Comparison of ENCODE assay signal across 18 cellular contexts in genomic region chr12:54016051-54016450, GRCh38. TPM values are rescaled to one million over a fixed set of nuclear protein-coding genes. Genes with fewer than 3 reads are reported as not detected.
DNase-seq lines count a peak whose midpoint lies in the region; ATAC-seq and TF ChIP-seq lines count a peak whose summit lies in the region.
"Had no signal": no experiment of that assay in that cellular context is flagged by ENCODE, and none has a peak within 500 bp of the region (broad histone marks: within the 10 kb centered on the region; RNA-seq: fewer than 3 reads in every experiment).

No MANE protein-coding gene starts in this region.

- DNase-seq in CD8-positive, alpha-beta memory T cell = no peak
- DNase-seq in RWPE2 (ENCODE audit: low spot score) (no peak), foreskin keratinocyte (no peak), erythroblast (lab: John Stamatoyannopoulos, UW) (no peak), OCI-LY7 (ENCODE audit: low spot score) (no peak)
- no peak for DNase-seq in T-helper 2 cell treated with Interferon-gamma antibody and Interleukin-4, amounts not matched to agents 5 μg/mL and 100 μg/mL, for 36 hours (ENCODE audit: low spot score)
- no peak for DNase-seq in activated CD4-positive, CD25-positive, alpha-beta regulatory T cell treated with anti-CD3 and anti-CD28 coated beads, Interleukin-2, amount 50 U/mL, for 72 hours
- DNase-seq: activated B cell treated with CpG ODN at 0.5 μM for 24 hours, activated gamma-delta T cell, right cardiac atrium had no signal

- no peaks in the 10 kb centered on the region for H4K20me1 ChIP-seq in OCI-LY7 (ENCODE audit: insufficient read depth, low read length)

- intact Hi-C loops in OCI-LY7 (cut with micrococcal nuclease; ENCODE audit: unreplicated experiment) = loop anchor here (10.0 kb wide), 1 partner anchor 339 kb away; no protein-coding TSS in a partner anchor

- H3K9me3 ChIP-seq in CD8-positive, alpha-beta memory T cell (ENCODE audit: low read length) = no peaks in the 10 kb centered on the region
- H3K9me3 ChIP-seq in RWPE2 (ENCODE audit: severe bottlenecking) (no peaks in the 10 kb centered on the region), OCI-LY7 (ENCODE audit: low read length) (no peaks in the 10 kb centered on the region)

- ATAC-seq in RWPE2 (ENCODE audit: low read depth) = no peak
- ATAC-seq in foreskin keratinocyte = no peak
- ATAC-seq: right cardiac atrium; stimulated activated memory B cell treated with anti-CD40 and anti-IgM and Interleukin-4, amounts not matched to agents 10 μg/mL and 1 μg/mL and 100 μg/mL, for 72 hours had no signal

- H3K4me3 Mint-ChIP-seq in CD8-positive, alpha-beta memory T cell = peak overlapping the region in 5 of 7 donors; percentile 10 to 74 (median 41)
- H3K4me3 Mint-ChIP-seq in T-helper 2 cell treated with Interferon-gamma antibody and Interleukin-4, amounts not matched to agents 5 μg/mL and 100 μg/mL, for 36 hours = no peak overlapping the region
- H3K4me3 Mint-ChIP-seq: activated B cell treated with CpG ODN at 0.5 μM for 24 hours; neural progenitor cell; stimulated activated memory B cell treated with anti-CD40 and anti-IgM and Interleukin-4, amounts not matched to agents 10 μg/mL and 1 μg/mL and 100 μg/mL, for 72 hours had no signal

- peaks cover 22 to 41% (median 23%) of the 10 kb centered on the region in 3 donors for H3K4me1 Mint-ChIP-seq in CD8-positive, alpha-beta memory T cell
- H3K4me1 Mint-ChIP-seq in T-helper 2 cell treated with Interferon-gamma antibody and Interleukin-4, amounts not matched to agents 5 μg/mL and 100 μg/mL, for 36 hours (ENCODE audit: low read depth) = peaks cover 10% of the 10 kb centered on the region
- H3K4me1 Mint-ChIP-seq: neural progenitor cell had no signal

- POLR2A ChIA-PET in CD8-positive, alpha-beta memory T cell (lab: Charles Lee) = interaction anchor here (0.6 kb wide), 1 partner anchor 31 kb away, joined by 4 read pairs; no protein-coding TSS in a partner anchor
- POLR2A ChIA-PET in OCI-LY7 (lab: Charles Lee) = interaction anchor here (0.6 to 1.1 kb wide), 3 partner anchors 10 to 191 kb away, joined by 3 to 4 read pairs (median 3); no protein-coding TSS in a partner anchor

- CTCF ChIA-PET in CD8-positive, alpha-beta memory T cell (lab: Charles Lee) = interaction anchor here (1.2 to 3.8 kb wide), 4 partner anchors 10 to 199 kb away, joined by 4 to 24 read pairs (median 14); partner anchors contain the start of gene HOXC5
- CTCF ChIA-PET in OCI-LY7 (lab: Charles Lee; ENCODE audit: unreplicated experiment) = no interaction called here

- H3K4me1 ChIP-seq in CD8-positive, alpha-beta memory T cell (ENCODE audit: insufficient read depth, low read length) = peaks cover 16% of the 10 kb centered on the region
- H3K4me1 ChIP-seq in RWPE2 (ENCODE audit: insufficient read depth, poor library complexity, severe bottlenecking) = no peaks in the 10 kb centered on the region
- peaks cover 7% of the 10 kb centered on the region for H3K4me1 ChIP-seq in foreskin keratinocyte
- H3K4me1 ChIP-seq in OCI-LY7 (ENCODE audit: insufficient read depth, low read length, poor library complexity, severe bottlenecking) = peaks cover 39% of the 10 kb centered on the region
- H3K4me1 ChIP-seq: neural progenitor cell had no signal

- H3K9me2 ChIP-seq in OCI-LY7 (ENCODE audit: insufficient read depth, low read length) = no peaks in the 10 kb centered on the region

- peak overlapping the region in 1 of 8 donors; percentile 24 for H3K27ac Mint-ChIP-seq in CD8-positive, alpha-beta memory T cell
- no peak overlapping the region for H3K27ac Mint-ChIP-seq in T-helper 2 cell treated with Interferon-gamma antibody and Interleukin-4, amounts not matched to agents 5 μg/mL and 100 μg/mL, for 36 hours
- H3K27ac Mint-ChIP-seq: activated B cell treated with CpG ODN at 0.5 μM for 24 hours; neural progenitor cell; stimulated activated memory B cell treated with anti-CD40 and anti-IgM and Interleukin-4, amounts not matched to agents 10 μg/mL and 1 μg/mL and 100 μg/mL, for 72 hours had no signal

- no peak overlapping the region for H3K27ac ChIP-seq in CD8-positive, alpha-beta memory T cell (ENCODE audit: low read depth, low read length)
- H3K27ac ChIP-seq in RWPE2 (ENCODE audit: poor library complexity, severe bottlenecking) (peak overlapping the region; percentile 31), foreskin keratinocyte (peak overlapping the region; percentile 52), skin epidermis (peak overlapping the region in 12 of 21 experiments; percentile 57 to 98 (median 92)), OCI-LY7 (ENCODE audit: low read depth, low read length, poor library complexity, severe bottlenecking) (no peak overlapping the region)
- H3K27ac ChIP-seq: BLaER1 treated with 17β-estradiol and CSF1 and Interleukin-3, amounts not matched to agents 10 nM and 100 nM; neural progenitor cell had no signal

- no peak overlapping the region for H3K4me3 ChIP-seq in CD8-positive, alpha-beta memory T cell (ENCODE audit: low read length)
- H3K4me3 ChIP-seq in RWPE2 (ENCODE audit: severe bottlenecking) (peak overlapping the region; percentile 44), skin epidermis (peak overlapping the region in 6 of 7 experiments; percentile 37 to 61 (median 50)), OCI-LY7 (ENCODE audit: low read depth, low read length, poor library complexity, severe bottlenecking) (no peak overlapping the region)
- H3K4me3 ChIP-seq: BLaER1 treated with 17β-estradiol and CSF1 and Interleukin-3, amounts not matched to agents 10 nM and 100 nM; lung; neural progenitor cell had no signal

- no TSS peak for BruUV-seq in OCI-LY7 (replicated peaks; lab: Mats Ljungman, UMichigan)

- TF ChIP-seq CTCF in RWPE2 (IDR thresholded peaks at IDR 0.05; ENCODE audit: poor library complexity, severe bottlenecking) (no peak), foreskin keratinocyte (conservative IDR thresholded peaks at IDR 0.05) (no peak), OCI-LY7 (conservative IDR thresholded peaks at IDR 0.05; ENCODE audit: low read length) (no peak)

- H3K9me3 Mint-ChIP-seq in CD8-positive, alpha-beta memory T cell = peaks cover 0 to 2% (median 0%) of the 10 kb centered on the region in 5 donors
- H3K9me3 Mint-ChIP-seq in T-helper 2 cell treated with Interferon-gamma antibody and Interleukin-4, amounts not matched to agents 5 μg/mL and 100 μg/mL, for 36 hours = no peaks in the 10 kb centered on the region
- H3K9me3 Mint-ChIP-seq: activated B cell treated with CpG ODN at 0.5 μM for 24 hours; stimulated activated memory B cell treated with anti-CD40 and anti-IgM and Interleukin-4, amounts not matched to agents 10 μg/mL and 1 μg/mL and 100 μg/mL, for 72 hours had no signal

- no peaks in the 10 kb centered on the region for H3K36me3 Mint-ChIP-seq in CD8-positive, alpha-beta memory T cell
- no peaks in the 10 kb centered on the region for H3K36me3 Mint-ChIP-seq in T-helper 2 cell treated with Interferon-gamma antibody and Interleukin-4, amounts not matched to agents 5 μg/mL and 100 μg/mL, for 36 hours (ENCODE audit: low read depth)
- H3K36me3 Mint-ChIP-seq: neural progenitor cell; stimulated activated memory B cell treated with anti-CD40 and anti-IgM and Interleukin-4, amounts not matched to agents 10 μg/mL and 1 μg/mL and 100 μg/mL, for 72 hours had no signal

- H3K27me3 Mint-ChIP-seq in CD8-positive, alpha-beta memory T cell = peaks cover 68 to 77% of the 10 kb centered on the region in 2 donors
- H3K27me3 Mint-ChIP-seq in T-helper 2 cell treated with Interferon-gamma antibody and Interleukin-4, amounts not matched to agents 5 μg/mL and 100 μg/mL, for 36 hours (ENCODE audit: low read depth) = peaks cover 85% of the 10 kb centered on the region

- no peaks in the 10 kb centered on the region for H3K36me3 ChIP-seq in CD8-positive, alpha-beta memory T cell (ENCODE audit: insufficient read depth, low read length)
- H3K36me3 ChIP-seq in RWPE2 (ENCODE audit: low read depth) (no peaks in the 10 kb centered on the region), OCI-LY7 (ENCODE audit: insufficient read depth, low read length) (no peaks in the 10 kb centered on the region)
- H3K36me3 ChIP-seq: BLaER1 treated with 17β-estradiol and CSF1 and Interleukin-3, amounts not matched to agents 10 nM and 100 nM; neural progenitor cell had no signal

- no peak for TF ChIP-seq POLR2A in erythroblast (IDR thresholded peaks at IDR 0.05; ENCODE audit: low read length)

- H3K27me3 ChIP-seq in CD8-positive, alpha-beta memory T cell (ENCODE audit: insufficient read depth, low read length, poor library complexity, severe bottlenecking) = peaks cover 55% of the 10 kb centered on the region
- H3K27me3 ChIP-seq in RWPE2 (ENCODE audit: insufficient read depth, poor library complexity, severe bottlenecking) = peaks cover 76% of the 10 kb centered on the region
- H3K27me3 ChIP-seq in foreskin keratinocyte = no peaks in the 10 kb centered on the region

- H2AFZ ChIP-seq in OCI-LY7 (ENCODE audit: low read length) = no peak overlapping the region
- H2AFZ ChIP-seq: neural progenitor cell had no signal

- no peaks in the 10 kb centered on the region for H3K79me2 ChIP-seq in OCI-LY7 (ENCODE audit: insufficient read depth, low read depth, low read length)

- H3K4me2 ChIP-seq in OCI-LY7 (ENCODE audit: low read length) = no peak overlapping the region
- H3K4me2 ChIP-seq: BLaER1 treated with 17β-estradiol and CSF1 and Interleukin-3, amounts not matched to agents 10 nM and 100 nM; neural progenitor cell had no signal

RNA-seq across cellular contexts. Expression of gene HOXC8, which starts 7.3 kb away (rescaled TPM):
- not detected for total RNA-seq in CD8-positive, alpha-beta memory T cell
- not detected for polyA plus RNA-seq in CD8-positive, alpha-beta memory T cell
- total RNA-seq in foreskin keratinocyte (1.3 and 2.0 TPM in 2 replicates), OCI-LY7 (2022) (not detected in 2 replicates)
- 1.2 and 2.0 TPM in 2 replicates for polyA plus RNA-seq in foreskin keratinocyte
- not detected in 2 replicates for total RNA-seq in OCI-LY7 (2014; rRNA removed; shearing (Covaris generic))
- total RNA-seq: activated B cell treated with CpG ODN at 0.5 μM for 24 hours, astrocyte, dermis microvascular lymphatic vessel endothelial cell, lung, right cardiac atrium had no signal
- polyA plus RNA-seq: right cardiac atrium had no signal

RNA-seq across cellular contexts. Expression of gene HOXC6, which starts 12.2 kb away (rescaled TPM):
- not detected for total RNA-seq in CD8-positive, alpha-beta memory T cell
- polyA plus RNA-seq in CD8-positive, alpha-beta memory T cell = not detected
- total RNA-seq in foreskin keratinocyte (3.9 and 4.3 TPM in 2 replicates), OCI-LY7 (2022) (2.7 and 3.7 TPM in 2 replicates)
- 6.1 and 6.4 TPM in 2 replicates for polyA plus RNA-seq in foreskin keratinocyte
- 0.92 and 1.6 TPM in 2 replicates for total RNA-seq in OCI-LY7 (2014; rRNA removed; shearing (Covaris generic))
- total RNA-seq: activated B cell treated with CpG ODN at 0.5 μM for 24 hours, astrocyte, dermis microvascular lymphatic vessel endothelial cell, IMR-90 had no signal

RNA-seq across cellular contexts. Expression of gene HOXC9, which starts 16.1 kb away (rescaled TPM):
- total RNA-seq in CD8-positive, alpha-beta memory T cell = not detected
- polyA plus RNA-seq in CD8-positive, alpha-beta memory T cell = not detected
- total RNA-seq in foreskin keratinocyte (4.3 and 5.5 TPM in 2 replicates), OCI-LY7 (2022) (0.42 and 0.57 TPM in 2 replicates)
- 7.0 and 9.0 TPM in 2 replicates for polyA plus RNA-seq in foreskin keratinocyte
- not detected in 2 replicates for total RNA-seq in OCI-LY7 (2014; rRNA removed; shearing (Covaris generic))
- total RNA-seq: activated B cell treated with CpG ODN at 0.5 μM for 24 hours, astrocyte, IMR-90, lung had no signal
- polyA plus RNA-seq: right cardiac atrium had no signal

RNA-seq across cellular contexts. Expression of gene HOXC5, which starts 16.8 kb away (rescaled TPM):
- not detected for total RNA-seq in CD8-positive, alpha-beta memory T cell
- not detected for polyA plus RNA-seq in CD8-positive, alpha-beta memory T cell
- total RNA-seq in foreskin keratinocyte (0.67 and 0.85 TPM in 2 replicates), OCI-LY7 (2022) (not detected in 2 replicates)
- 0.75 and 0.93 TPM in 2 replicates for polyA plus RNA-seq in foreskin keratinocyte
- not detected in 2 replicates for total RNA-seq in OCI-LY7 (2014; rRNA removed; shearing (Covaris generic))
- total RNA-seq: activated B cell treated with CpG ODN at 0.5 μM for 24 hours, astrocyte, dermis microvascular lymphatic vessel endothelial cell, IMR-90, right cardiac atrium had no signal
- polyA plus RNA-seq: IMR-90 had no signal

RNA-seq across cellular contexts. Expression of gene HOXC10, which starts 31.1 kb away (rescaled TPM):
- total RNA-seq in CD8-positive, alpha-beta memory T cell = not detected
- not detected for polyA plus RNA-seq in CD8-positive, alpha-beta memory T cell
- 19.6 and 23.0 TPM in 2 replicates for total RNA-seq in foreskin keratinocyte
- polyA plus RNA-seq in foreskin keratinocyte = 31.8 and 32.0 TPM in 2 replicates
- total RNA-seq in OCI-LY7 (2014; rRNA removed; shearing (Covaris generic)) = 0.28 TPM in 1 of 2 replicates, not detected in the other
- 0.25 TPM in 1 of 2 replicates, not detected in the other for total RNA-seq in OCI-LY7 (2022)
- total RNA-seq: activated B cell treated with CpG ODN at 0.5 μM for 24 hours, astrocyte, dermis microvascular lymphatic vessel endothelial cell, IMR-90, right cardiac atrium had no signal
- polyA plus RNA-seq: lung, right cardiac atrium had no signal

Comparison
In these comparisons a context has a peak if more than half of its experiments do, and no peak if none do; other contexts are left out.
1. H3K27ac ChIP-seq: peak in RWPE2 (single experiment), foreskin keratinocyte (single experiment) and skin epidermis (12 of 21); none in CD8-positive, alpha-beta memory T cell (single experiment) and OCI-LY7 (single experiment).
2. H3K4me3 ChIP-seq: peak in RWPE2 (single experiment) and skin epidermis (6 of 7); none in CD8-positive, alpha-beta memory T cell (single experiment) and OCI-LY7 (single experiment).